In the genomic region with DNA sequence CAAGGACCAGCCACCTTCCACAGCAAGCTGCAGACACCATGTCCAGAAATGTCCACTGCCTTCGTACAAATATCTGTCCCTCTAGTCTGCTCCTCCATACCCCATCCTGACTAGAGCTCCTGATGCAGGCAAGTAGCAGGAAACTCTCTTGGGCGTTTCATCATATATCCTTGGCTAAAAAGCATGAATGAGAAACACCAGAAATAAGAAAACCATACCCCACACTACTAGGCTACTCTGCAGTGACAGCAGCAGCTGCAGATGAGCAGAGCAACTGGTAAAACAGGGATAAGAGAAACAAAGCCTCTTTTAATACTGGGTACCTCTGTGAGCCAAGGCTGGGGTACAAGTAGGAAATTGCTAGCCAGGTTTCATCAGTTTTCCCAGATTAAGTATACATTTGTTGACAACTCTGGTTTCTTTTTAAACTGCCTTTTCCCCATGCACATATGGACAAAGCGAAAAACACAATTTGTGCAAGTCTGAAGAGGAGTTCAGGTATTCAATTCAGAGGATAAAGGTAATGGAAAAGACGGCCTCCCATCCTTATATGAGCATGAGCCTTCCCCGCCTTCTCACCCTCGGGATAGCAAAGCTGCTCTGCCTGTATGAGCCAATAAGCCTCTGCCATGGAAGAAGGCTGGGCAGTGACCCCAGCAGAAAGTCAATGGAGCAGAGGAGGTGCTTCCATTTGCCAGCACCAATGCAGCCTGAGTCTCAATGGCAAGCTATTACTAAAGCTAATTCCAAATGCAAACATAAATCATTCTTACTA, we compare ENCODE assay signal across 23 cellular contexts.
A peak's percentile ranks its signal among the peaks of the same experiment; 100 is the strongest.
DNase-seq lines count a peak whose midpoint lies in the region; ATAC-seq and TF ChIP-seq lines count a peak whose summit lies in the region.
"Had no signal": no experiment of that assay in that cellular context is flagged by ENCODE, and none has a peak within 500 bp of the region (broad histone marks: within the 10 kb centered on the region; RNA-seq: fewer than 3 reads in every experiment).

No MANE protein-coding gene starts in this region.

- H3K9ac ChIP-seq in SK-N-SH, result no peak overlapping the region
- H3K9ac ChIP-seq in neural progenitor cell, result no peak overlapping the region
- H3K9ac ChIP-seq: BLaER1 treated with 17β-estradiol and CSF1 and Interleukin-3, amounts not matched to agents 10 nM and 100 nM had no signal

- H3K27me3 ChIP-seq in SK-N-SH (ENCODE audit: insufficient read depth), result no peaks in the 10 kb centered on the region
- H3K27me3 ChIP-seq in neural progenitor cell, result no peaks in the 10 kb centered on the region
- H3K27me3 ChIP-seq: BLaER1 treated with 17β-estradiol and CSF1 and Interleukin-3, amounts not matched to agents 10 nM and 100 nM had no signal

- H3K27ac ChIP-seq in SK-N-SH (ENCODE audit: low read depth in 2 of 2, low read length in 1 of 2) (0 out of 4 replicates have a peak overlapping the region, but pooled peaks of 1 of the 2 experiments have one; percentile 21), neural progenitor cell (peak overlapping the region; percentile 33)
- H3K27ac ChIP-seq: BLaER1 treated with 17β-estradiol and CSF1 and Interleukin-3, amounts not matched to agents 10 nM and 100 nM; psoas muscle had no signal

- H4K20me1 ChIP-seq in SK-N-SH (ENCODE audit: insufficient read depth) (no peaks in the 10 kb centered on the region), neural progenitor cell (ENCODE audit: low read depth) (no peaks in the 10 kb centered on the region)
- H4K20me1 ChIP-seq: BLaER1 treated with 17β-estradiol and CSF1 and Interleukin-3, amounts not matched to agents 10 nM and 100 nM had no signal

- DNase-seq in AG10803 (ENCODE audit: low read depth) (peak; percentile 25), SK-N-SH (no peak), fibroblast of gingiva (ENCODE audit: low read depth) (peak; percentile 36), neural progenitor cell (ENCODE audit: low spot score) (peak; percentile 42), hypothalamus (lab: John Stamatoyannopoulos, UW) (no peak)
- DNase-seq: activated CD4-positive, alpha-beta T cell treated with anti-CD3 and anti-CD28 coated beads, Interleukin-2, amount 50 U/mL, for 1 hour; amniotic stem cell; Calu3; caudate nucleus; NCI-H1417 treated with DMSO at 0.1 percent for 48 hours; NCI-H526; PC-3; psoas muscle; SIG-M5; T-helper 17 cell had no signal

- TF ChIP-seq RAD21 in SK-N-SH (IDR thresholded peaks at IDR 0.05; ENCODE audit: low read length), result no peak

- H3K27ac Mint-ChIP-seq in neural progenitor cell, result no peak overlapping the region
- H3K27ac Mint-ChIP-seq: mesothelial cell of epicardium, T-helper 17 cell had no signal

- H3K4me3 ChIP-seq in AG10803 (ENCODE audit: low read length) (no peak overlapping the region), SK-N-SH (ENCODE audit: low read depth in 2 of 2, low read length in 1 of 2) (peak overlapping the region in 1 of 2 experiments; percentile 12; a peak in 1 of 4 replicates), neural progenitor cell (no peak overlapping the region)
- H3K4me3 ChIP-seq: BLaER1 treated with 17β-estradiol and CSF1 and Interleukin-3, amounts not matched to agents 10 nM and 100 nM; psoas muscle had no signal

- no peaks in the 10 kb centered on the region for H3K27me3 Mint-ChIP-seq in neural progenitor cell (ENCODE audit: insufficient read depth, low read depth)
- H3K27me3 Mint-ChIP-seq: T-helper 17 cell had no signal

- no peaks in the 10 kb centered on the region for H3K79me2 ChIP-seq in SK-N-SH (ENCODE audit: insufficient read depth)
- H3K79me2 ChIP-seq in neural progenitor cell (ENCODE audit: low read depth), result no peaks in the 10 kb centered on the region

- no peak for TF ChIP-seq CTCF in AG10803 (conservative IDR thresholded peaks at IDR 0.05; ENCODE audit: low read length)
- no peak for TF ChIP-seq CTCF in SK-N-SH (IDR thresholded peaks at IDR 0.05)
- TF ChIP-seq CTCF in neural progenitor cell (IDR thresholded peaks at IDR 0.05), result no peak

- peaks cover 14% of the 10 kb centered on the region for H3K4me1 Mint-ChIP-seq in neural progenitor cell
- H3K4me1 Mint-ChIP-seq: neural crest cell had no signal

- H3F3A ChIP-seq in SK-N-SH (replicated peaks; ENCODE audit: insufficient read depth) (no peaks in the 10 kb centered on the region), neural progenitor cell (ENCODE audit: low read depth) (peaks cover 6% of the 10 kb centered on the region)

- H3K9me2 ChIP-seq in SK-N-SH, result no peaks in the 10 kb centered on the region

- peaks cover 5% of the 10 kb centered on the region for H3K36me3 Mint-ChIP-seq in neural progenitor cell

- H2AFZ ChIP-seq in SK-N-SH (ENCODE audit: low read depth), result no peak overlapping the region
- peak overlapping the region; percentile 28 for H2AFZ ChIP-seq in neural progenitor cell (replicated peaks)

- 84% methylated on average over 6 of the region's 6 CpGs for WGBS in SK-N-SH (ENCODE audit: low lambda C conversion rate)

- no peaks in the 10 kb centered on the region for H3K9me3 Mint-ChIP-seq in neural progenitor cell
- H3K9me3 Mint-ChIP-seq: neural crest cell had no signal

- H3K9me3 ChIP-seq in SK-N-SH (no peaks in the 10 kb centered on the region), neural progenitor cell (ENCODE audit: low read depth) (no peaks in the 10 kb centered on the region)
- H3K9me3 ChIP-seq: BLaER1 treated with 17β-estradiol and CSF1 and Interleukin-3, amounts not matched to agents 10 nM and 100 nM; psoas muscle had no signal

- no peak for ATAC-seq in GM18519 (IDR thresholded peaks at IDR 0.05; ENCODE audit: low FRiP score, unreplicated experiment)
- no peak for ATAC-seq in GM21825 (IDR thresholded peaks at IDR 0.05; ENCODE audit: unreplicated experiment)
- ATAC-seq in GM21526 (IDR thresholded peaks at IDR 0.05; ENCODE audit: low FRiP score, unreplicated experiment), result no peak
- ATAC-seq: HepG2, left lobe of liver, PC-3, psoas muscle, T-helper 17 cell had no signal

- POLR2A ChIA-PET in SK-N-SH (lab: Yijun Ruan, JAX), result no interaction called here

- CTCF ChIA-PET in SK-N-SH (lab: Yijun Ruan, JAX), result no interaction called here

- peaks cover 0 to 5% of the 10 kb centered on the region in 2 experiments for H3K36me3 ChIP-seq in SK-N-SH (replicated peaks in 1 of 2; ENCODE audit: control insufficient read depth in 1 of 2, insufficient read depth in 2 of 2, low read length in 1 of 2)
- H3K36me3 ChIP-seq in neural progenitor cell, result no peaks in the 10 kb centered on the region

- no peak for TF ChIP-seq EP300 in SK-N-SH (IDR thresholded peaks at IDR 0.05; ENCODE audit: borderline replicate concordance in 1 of 2, low read depth in 1 of 2, low read length in 1 of 2)

- peaks cover 6 to 12% of the 10 kb centered on the region in 2 experiments; a peak in 3 of 4 replicates for H3K4me1 ChIP-seq in SK-N-SH (ENCODE audit: control insufficient read depth in 1 of 2, insufficient read depth in 2 of 2, low read depth in 1 of 2, low read length in 1 of 2)
- peaks cover 44% of the 10 kb centered on the region for H3K4me1 ChIP-seq in neural progenitor cell
- H3K4me1 ChIP-seq: psoas muscle had no signal

- peak overlapping the region; percentile 64 for H3K4me2 ChIP-seq in SK-N-SH
- H3K4me2 ChIP-seq in neural progenitor cell, result peak overlapping the region; percentile 44
- H3K4me2 ChIP-seq: BLaER1 treated with 17β-estradiol and CSF1 and Interleukin-3, amounts not matched to agents 10 nM and 100 nM had no signal

- H3K4me3 Mint-ChIP-seq in neural progenitor cell, result no peak overlapping the region
- H3K4me3 Mint-ChIP-seq: mesothelial cell of epicardium, neural crest cell, T-helper 17 cell had no signal

TF ChIP-seq in SK-N-SH, 30 proteins besides CTCF, POLR2A, EP300 and RAD21:
- TF ChIP-seq TCF12 (IDR thresholded peaks at IDR 0.05) (no peak), EZH2phosphoT487 (IDR thresholded peaks at IDR 0.05; ENCODE audit: borderline replicate concordance, low read depth) (no peak), FOSL2 (IDR thresholded peaks at IDR 0.05; ENCODE audit: borderline replicate concordance, low read depth) (no peak), RCOR1 (IDR thresholded peaks at IDR 0.05; ENCODE audit: low read length) (no peak)
- TF ChIP-seq, protein P1, sequence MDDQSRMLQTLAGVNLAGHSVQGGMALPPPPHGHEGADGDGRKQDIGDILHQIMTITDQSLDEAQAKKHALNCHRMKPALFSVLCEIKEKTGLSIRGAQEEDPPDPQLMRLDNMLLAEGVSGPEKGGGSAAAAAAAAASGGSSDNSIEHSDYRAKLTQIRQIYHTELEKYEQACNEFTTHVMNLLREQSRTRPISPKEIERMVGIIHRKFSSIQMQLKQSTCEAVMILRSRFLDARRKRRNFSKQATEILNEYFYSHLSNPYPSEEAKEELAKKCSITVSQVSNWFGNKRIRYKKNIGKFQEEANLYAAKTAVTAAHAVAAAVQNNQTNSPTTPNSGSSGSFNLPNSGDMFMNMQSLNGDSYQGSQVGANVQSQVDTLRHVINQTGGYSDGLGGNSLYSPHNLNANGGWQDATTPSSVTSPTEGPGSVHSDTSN (IDR thresholded peaks at IDR 0.05), result no peak

Comparison
In these comparisons a context has a peak if more than half of its experiments do, and no peak if none do; other contexts are left out.
1. DNase-seq: peak in AG10803 (single experiment), fibroblast of gingiva (single experiment) and neural progenitor cell (single experiment); none in SK-N-SH (single experiment) and hypothalamus (0 of 51).